ENCODE assay signal across 25 cellular contexts in the genomic region with DNA sequence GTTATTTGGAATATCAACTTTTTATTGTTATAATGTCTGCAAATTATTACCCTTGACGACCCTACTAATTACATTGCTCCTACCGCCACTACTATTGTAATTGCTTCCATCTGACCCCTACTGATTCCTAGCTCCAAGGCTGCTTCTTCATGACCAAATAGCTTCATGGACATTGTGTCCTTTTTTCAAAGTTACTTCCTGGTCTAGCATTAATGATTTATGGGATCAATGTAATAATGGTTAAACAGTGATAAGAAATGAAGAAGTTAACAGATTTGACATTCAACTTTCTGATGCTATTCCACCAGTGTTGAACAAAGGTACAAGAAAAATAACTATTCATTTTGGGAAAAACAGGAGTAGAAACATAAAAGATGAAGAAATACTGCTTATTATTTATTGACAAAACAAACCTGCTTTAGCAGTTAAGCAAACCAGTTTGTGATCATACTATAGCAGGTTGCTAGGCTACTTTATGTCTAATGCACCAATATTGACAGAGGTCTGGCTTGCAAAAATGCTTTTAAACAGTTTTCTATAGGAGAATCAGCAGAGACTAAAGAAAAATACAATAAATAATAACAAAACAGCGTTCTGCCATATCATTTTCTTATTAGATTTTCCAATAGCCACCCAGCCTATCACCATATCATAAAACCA.
"Had no signal": no experiment of that assay in that cellular context is flagged by ENCODE, and none has a peak within 500 bp of the region (broad histone marks: within the 10 kb centered on the region; RNA-seq: fewer than 3 reads in every experiment).

No MANE protein-coding gene starts in this region.

- H3K27ac Mint-ChIP-seq: activated CD4-positive, alpha-beta T cell treated with anti-CD3 and anti-CD28 coated beads for 36 hours; activated CD8-positive, alpha-beta memory T cell treated with anti-CD3 and anti-CD28 coated beads, Interleukin-2, amount 10 ng/mL, durations not matched to agents 7 days and 5 days; activated CD8-positive, alpha-beta T cell treated with anti-CD3 and anti-CD28 coated beads, Interleukin-2, amount 10 ng/mL, durations not matched to agents 7 days and 5 days; activated naive CD8-positive, alpha-beta T cell; activated T-helper 2 cell treated with anti-CD3 and anti-CD28 coated beads, Interferon-gamma antibody, Interleukin-2, Interleukin-4, amounts not matched to agents 10 μg/mL and 5 μg/mL and 100 μg/mL, durations not matched to agents 14 hours and 24 hours and 36 hours; natural killer cell treated with Interleukin-12 subunit alpha and Interleukin-12 subunit beta and Interleukin-15 and Interleukin-18, amount 100 ng/mL, for 72 hours had no signal

- H3K4me3 Mint-ChIP-seq: activated CD4-positive, alpha-beta T cell treated with anti-CD3 and anti-CD28 coated beads for 36 hours; activated CD8-positive, alpha-beta memory T cell treated with anti-CD3 and anti-CD28 coated beads, Interleukin-2, amount 10 ng/mL, durations not matched to agents 7 days and 5 days; activated CD8-positive, alpha-beta T cell treated with anti-CD3 and anti-CD28 coated beads, Interleukin-2, amount 10 ng/mL, durations not matched to agents 7 days and 5 days; activated naive CD8-positive, alpha-beta T cell; natural killer cell treated with Interleukin-12 subunit alpha and Interleukin-12 subunit beta and Interleukin-15 and Interleukin-18, amount 100 ng/mL, for 72 hours had no signal

- H3K27ac ChIP-seq: gastroesophageal sphincter, left lung, lower lobe of right lung, right lobe of liver, testis, transverse colon had no signal

- H3K9me3 ChIP-seq: gastroesophageal sphincter, left lung, lower lobe of right lung, mucosa of descending colon, right lobe of liver, testis, transverse colon had no signal

- H3K36me3 ChIP-seq: gastroesophageal sphincter, left lung, lower lobe of right lung, right lobe of liver, transverse colon had no signal

- DNase-seq: activated CD4-positive, alpha-beta T cell treated with anti-CD3 and anti-CD28 coated beads for 36 hours; activated CD4-positive, CD25-positive, alpha-beta regulatory T cell; activated CD8-positive, alpha-beta memory T cell treated with anti-CD3 and anti-CD28 coated beads, Interleukin-2, amount 10 ng/mL, durations not matched to agents 7 days and 5 days; activated CD8-positive, alpha-beta T cell treated with anti-CD3 and anti-CD28 coated beads, Interleukin-2, amount 10 ng/mL, durations not matched to agents 7 days and 5 days; activated naive CD4-positive, alpha-beta T cell; activated T-cell treated with anti-CD3 and anti-CD28 coated beads, Interleukin-2, amount 50 U/mL, for 48 hours; anterior cingulate cortex; dermis blood vessel endothelial cell; effector CD8-positive, alpha-beta T cell; head of caudate nucleus; kidney glomerular epithelial cell; left lung; lower lobe of right lung; mucosa of descending colon; posterior cingulate gyrus; right lobe of liver; stimulated activated CD4-positive, alpha-beta T cell treated with anti-CD3 and anti-CD28 coated beads, Interleukin-12 subunit alpha, Interleukin-12 subunit beta, amount 100 ng/mL, for 4 hours; stimulated activated CD4-positive, alpha-beta T cell treated with anti-CD3 and anti-CD28 coated beads, Interleukin-4, amount 100 ng/mL, for 1 hour; stimulated activated naive CD8-positive, alpha-beta T cell treated with anti-CD3 and anti-CD28 coated beads, Interleukin-15, Interleukin-2, amounts not matched to agents 100 U/mL and 50 U/mL, for 24 hours; testis; transverse colon had no signal

- H3K4me1 Mint-ChIP-seq: activated CD4-positive, alpha-beta T cell treated with anti-CD3 and anti-CD28 coated beads for 36 hours; activated CD8-positive, alpha-beta memory T cell treated with anti-CD3 and anti-CD28 coated beads, Interleukin-2, amount 10 ng/mL, durations not matched to agents 7 days and 5 days had no signal

- H3K9me3 Mint-ChIP-seq: activated T-helper 2 cell treated with anti-CD3 and anti-CD28 coated beads, Interferon-gamma antibody, Interleukin-2, Interleukin-4, amounts not matched to agents 10 μg/mL and 5 μg/mL and 100 μg/mL, durations not matched to agents 14 hours and 24 hours and 36 hours had no signal

- H3K4me1 ChIP-seq: gastroesophageal sphincter, left lung, lower lobe of right lung, right lobe of liver, testis, transverse colon had no signal

- H3K27me3 ChIP-seq: gastroesophageal sphincter, left lung, right lobe of liver, testis, transverse colon had no signal

- ATAC-seq: activated CD4-positive, alpha-beta T cell treated with anti-CD3 and anti-CD28 coated beads for 36 hours; activated CD8-positive, alpha-beta memory T cell treated with anti-CD3 and anti-CD28 coated beads, Interleukin-2, amount 10 ng/mL, durations not matched to agents 7 days and 5 days; activated CD8-positive, alpha-beta T cell treated with anti-CD3 and anti-CD28 coated beads, Interleukin-2, amount 10 ng/mL, durations not matched to agents 7 days and 5 days; gastroesophageal sphincter; left lung; lower lobe of right lung; mucosa of descending colon; natural killer cell treated with Interleukin-12 subunit alpha and Interleukin-12 subunit beta and Interleukin-15 and Interleukin-18, amount 100 ng/mL, for 72 hours; right lobe of liver; stimulated activated naive CD8-positive, alpha-beta T cell treated with anti-CD3 and anti-CD28 coated beads, Interleukin-15, Interleukin-2, amounts not matched to agents 100 U/mL and 50 U/mL, for 24 hours had no signal

- H3K4me3 ChIP-seq: gastroesophageal sphincter, left lung, lower lobe of right lung, mucosa of descending colon, right lobe of liver, testis, transverse colon had no signal

- H3K36me3 Mint-ChIP-seq: activated CD8-positive, alpha-beta memory T cell treated with anti-CD3 and anti-CD28 coated beads, Interleukin-2, amount 10 ng/mL, durations not matched to agents 7 days and 5 days; activated naive CD8-positive, alpha-beta T cell had no signal

- H3K27me3 Mint-ChIP-seq: activated CD4-positive, alpha-beta T cell treated with anti-CD3 and anti-CD28 coated beads for 36 hours; activated CD8-positive, alpha-beta memory T cell treated with anti-CD3 and anti-CD28 coated beads, Interleukin-2, amount 10 ng/mL, durations not matched to agents 7 days and 5 days; activated naive CD8-positive, alpha-beta T cell; natural killer cell treated with Interleukin-12 subunit alpha and Interleukin-12 subunit beta and Interleukin-15 and Interleukin-18, amount 100 ng/mL, for 72 hours had no signal
